Comparison of ENCODE assay signal across 9 cellular contexts in genomic region chr15:80567721-80568157, GRCh38.
DNase-seq lines count a peak whose midpoint lies in the region; ATAC-seq and TF ChIP-seq lines count a peak whose summit lies in the region.
"Had no signal": no experiment of that assay in that cellular context is flagged by ENCODE, and none has a peak within 500 bp of the region (broad histone marks: within the 10 kb centered on the region; RNA-seq: fewer than 3 reads in every experiment).

No MANE protein-coding gene starts in this region.

- H3K4me3 Mint-ChIP-seq in CD4-positive, alpha-beta T cell: no peak overlapping the region

- H3K4me3 ChIP-seq in BJ (ENCODE audit: low read depth, low read length) (no peak overlapping the region), ascending aorta (no peak overlapping the region), right atrium auricular region (no peak overlapping the region)
- H3K4me3 ChIP-seq: skin epidermis had no signal

- peaks cover 20% of the 10 kb centered on the region for H3K27me3 Mint-ChIP-seq in CD4-positive, alpha-beta T cell

- POLR2A ChIA-PET in BJ (lab: Charles Lee): interaction anchor here (0.6 to 1.8 kb wide), 7 partner anchors 51 to 222 kb away, joined by 3 to 12 read pairs (median 4); partner anchors contain the start of gene CEMIP
- POLR2A ChIA-PET in CD4-positive, alpha-beta T cell (lab: Charles Lee): no interaction called here

- H3K27ac Mint-ChIP-seq in CD4-positive, alpha-beta T cell: no peak overlapping the region

- H3K36me3 Mint-ChIP-seq in CD4-positive, alpha-beta T cell (ENCODE audit: low read depth): no peaks in the 10 kb centered on the region

- H3K4me1 ChIP-seq in ascending aorta (no peaks in the 10 kb centered on the region), right atrium auricular region (no peaks in the 10 kb centered on the region)

- H3K36me3 ChIP-seq in BJ (ENCODE audit: control insufficient read depth, insufficient read depth, low read length) (peaks cover 30% of the 10 kb centered on the region), ascending aorta (no peaks in the 10 kb centered on the region), right atrium auricular region (no peaks in the 10 kb centered on the region)

- H3K9me3 ChIP-seq in ascending aorta (no peaks in the 10 kb centered on the region), right atrium auricular region (no peaks in the 10 kb centered on the region)
- H3K9me3 ChIP-seq in CD4-positive, alpha-beta T cell (ENCODE audit: control insufficient read depth, low read length): no peaks in the 10 kb centered on the region

- ATAC-seq in CD4-positive, alpha-beta T cell (ENCODE audit: poor library complexity): no peak
- ATAC-seq in GM18858 (IDR thresholded peaks at IDR 0.05; ENCODE audit: unreplicated experiment): no peak

- TF ChIP-seq CTCF in BJ (IDR thresholded peaks at IDR 0.05; ENCODE audit: insufficient read depth, low read depth, low read length): peak; percentile 94
- peak; percentile 53 to 70 (median 58) for TF ChIP-seq CTCF in ascending aorta (IDR thresholded peaks at IDR 0.05)
- TF ChIP-seq CTCF in right atrium auricular region (IDR thresholded peaks at IDR 0.05): peak; percentile 51 to 77
- no peak for TF ChIP-seq CTCF in CD4-positive, alpha-beta T cell (IDR thresholded peaks at IDR 0.05)

- H3K27me3 ChIP-seq in BJ (ENCODE audit: control insufficient read depth, insufficient read depth, low read length) (no peaks in the 10 kb centered on the region), ascending aorta (no peaks in the 10 kb centered on the region), right atrium auricular region (no peaks in the 10 kb centered on the region)
- no peaks in the 10 kb centered on the region for H3K27me3 ChIP-seq in CD4-positive, alpha-beta T cell (ENCODE audit: control insufficient read depth, insufficient read depth, low read length)

- no peaks in the 10 kb centered on the region for H3K4me1 Mint-ChIP-seq in CD4-positive, alpha-beta T cell (ENCODE audit: low read depth)

- no peaks in the 10 kb centered on the region for H3K9me3 Mint-ChIP-seq in CD4-positive, alpha-beta T cell

- H3K27ac ChIP-seq in ascending aorta (no peak overlapping the region), right atrium auricular region (no peak overlapping the region)
- no peak overlapping the region for H3K27ac ChIP-seq in CD4-positive, alpha-beta T cell (ENCODE audit: low read depth, low read length)
- H3K27ac ChIP-seq: skin epidermis had no signal

- CTCF ChIA-PET in BJ (lab: Yijun Ruan, JAX): interaction anchor here (0.7 to 8.7 kb wide), 34 partner anchors 10 to 402 kb away, joined by 3 to 191 read pairs (median 5); partner anchors contain the start of genes ABHD17C and CEMIP
- CTCF ChIA-PET in CD4-positive, alpha-beta T cell (lab: Charles Lee): interaction anchor here (0.5 to 1.6 kb wide), 3 partner anchors 17 to 403 kb away, joined by 3 to 8 read pairs (median 3); no protein-coding TSS in a partner anchor

- DNase-seq in BJ (ENCODE audit: low read depth): peak; percentile 73
- DNase-seq in GM19238 (ENCODE audit: insufficient read length, low spot score): peak; percentile 27
- DNase-seq in NCI-H748 (lab: John Stamatoyannopoulos, UW; ENCODE audit: unreplicated experiment): peak; percentile 35
- peak in 1 of 2 donors; percentile 73 for DNase-seq in ascending aorta (ENCODE audit: low spot score in 2 of 2)
- no peak for DNase-seq in right atrium auricular region (ENCODE audit: low spot score)
- peak; percentile 83 for DNase-seq in putamen (ENCODE audit: low spot score)
- no peak for DNase-seq in CD4-positive, alpha-beta T cell

- intact Hi-C loops in ascending aorta (cut with DNase I): loop anchor here (1.0 to 5.0 kb wide), 4 partner anchors 112 to 401 kb away; partner anchors contain the start of gene ABHD17C
- intact Hi-C loops in CD4-positive, alpha-beta T cell (cut with DNase I, micrococcal nuclease): loop anchor here (2.0 to 5.0 kb wide), 2 partner anchors 210 to 403 kb away; partner anchors contain the start of gene CEMIP (in 1 of the 2)

Comparison
In these comparisons a context has a peak if more than half of its experiments do, and no peak if none do; other contexts are left out.
1. DNase-seq: peak in BJ (single experiment), GM19238 (single experiment), NCI-H748 (single experiment) and putamen (single experiment); none in right atrium auricular region (single experiment) and CD4-positive, alpha-beta T cell (0 of 10).